ENCODE assay signal across 13 cellular contexts in genomic region chr3:47854720-47855455, GRCh38.
"Had no signal": no experiment of that assay in that cellular context is flagged by ENCODE, and none has a peak within 500 bp of the region (broad histone marks: within the 10 kb centered on the region; RNA-seq: fewer than 3 reads in every experiment).

No MANE protein-coding gene starts in this region.

- H3K4me3 ChIP-seq: adrenal gland, lung had no signal

- H3K27me3 ChIP-seq: adrenal gland had no signal

- ATAC-seq: activated CD4-positive, alpha-beta T cell treated with anti-CD3 and anti-CD28 coated beads for 36 hours; activated CD8-positive, alpha-beta T cell treated with anti-CD3 and anti-CD28 coated beads, Interleukin-2, amount 10 ng/mL, durations not matched to agents 7 days and 5 days had no signal

- H3K9me3 ChIP-seq: adrenal gland had no signal

- DNase-seq: activated CD4-positive, alpha-beta T cell treated with anti-CD3 and anti-CD28 coated beads for 36 hours; activated CD8-positive, alpha-beta T cell treated with anti-CD3 and anti-CD28 coated beads, Interleukin-2, amount 10 ng/mL, durations not matched to agents 7 days and 5 days; activated naive CD4-positive, alpha-beta T cell treated with anti-CD3 and anti-CD28 coated beads, Interleukin-2, amount 10 ng/mL, durations not matched to agents 7 days and 5 days; adrenal gland; dermis blood vessel endothelial cell; erythroblast; immature natural killer cell; naive B cell; occipital lobe; stimulated activated CD4-positive, alpha-beta T cell treated with anti-CD3 and anti-CD28 coated beads, Interleukin-2, amount 100 ng/mL, for 48 hours; stimulated activated naive CD4-positive, alpha-beta T cell treated with Interleukin-2 at 50 U/mL for 16 hours; SW 1271 had no signal
